1 cellular context compared by ENCODE assay signal in genomic region chr16:22374311-22375116, GRCh38.
A peak's percentile ranks its signal among the peaks of the same experiment; 100 is the strongest.
TF ChIP-seq lines count a peak whose summit lies in the region.

Gene CDR2 (minus strand): TSS chr16:22374619. CDS start chr16:22374309, 310 bp downstream.

TF ChIP-seq in H1, 55 proteins besides CTCF, POLR2A, EP300 and RAD21 (continued from another document):
- TF ChIP-seq RBBP5 (IDR thresholded peaks at IDR 0.05; ENCODE audit: borderline replicate concordance, low read depth, low read length) (0 out of 2 replicates have a peak, but pooled peaks have one; percentile 35), ASH2L (IDR thresholded peaks at IDR 0.05; ENCODE audit: low read length) (peak; percentile 11), SP1 (IDR thresholded peaks at IDR 0.05; ENCODE audit: low read depth, low read length) (peak; percentile 98), PHF8 (conservative IDR thresholded peaks at IDR 0.05; ENCODE audit: low read depth, low read length) (peak; percentile 82), CHD2 (IDR thresholded peaks at IDR 0.05; ENCODE audit: low read length) (peak; percentile 93), POLR2AphosphoS5 (IDR thresholded peaks at IDR 0.05; ENCODE audit: low read depth, low read length) (peak; percentile 76; the same call in 1 of the 2 replicates), TBP (IDR thresholded peaks at IDR 0.05; ENCODE audit: low read depth, low read length) (peak; percentile 75; the same call in 1 of the 2 replicates)
